9 cellular contexts compared by ENCODE assay signal in genomic region chr6:142478117-142478516, GRCh38.
DNase-seq lines count a peak whose midpoint lies in the region; ATAC-seq and TF ChIP-seq lines count a peak whose summit lies in the region.
"Had no signal": no experiment of that assay in that cellular context is flagged by ENCODE, and none has a peak within 500 bp of the region (broad histone marks: within the 10 kb centered on the region; RNA-seq: fewer than 3 reads in every experiment).

No MANE protein-coding gene starts in this region.

- intact Hi-C loops in transverse colon (cut with DNase I; ENCODE audit: low total_unique reads): no loop called here
- intact Hi-C loops in Right ventricle myocardium inferior (cut with DNase I): loop anchor here (5.0 to 10.0 kb wide), 2 partner anchors 547 to 949 kb away; no protein-coding TSS in a partner anchor

- no peaks in the 10 kb centered on the region for H3K36me3 ChIP-seq in transverse colon
- H3K36me3 ChIP-seq: pancreas had no signal

- no peak overlapping the region for H3K4me3 ChIP-seq in epithelial cell of proximal tubule (ENCODE audit: low read depth, low read length)
- no peak overlapping the region for H3K4me3 ChIP-seq in transverse colon
- H3K4me3 ChIP-seq: pancreas had no signal

- H3K9me3 ChIP-seq in transverse colon: no peaks in the 10 kb centered on the region
- H3K9me3 ChIP-seq: pancreas had no signal

- H3K27me3 ChIP-seq in transverse colon: no peaks in the 10 kb centered on the region
- H3K27me3 ChIP-seq: pancreas had no signal

- TF ChIP-seq CTCF in epithelial cell of proximal tubule (conservative IDR thresholded peaks at IDR 0.05; ENCODE audit: low read depth, low read length): peak; percentile 11
- TF ChIP-seq CTCF in transverse colon (IDR thresholded peaks at IDR 0.05): no peak

- in situ Hi-C loops in transverse colon (cut with MboI; ENCODE audit: low pct_ligation_motif_present in 1 of 4, low pct_unique_long_range_greater_than_20kb in 1 of 4, low sequenced_read_pairs in 3 of 4): no loop called here

- no peak for TF ChIP-seq EP300 in transverse colon (IDR thresholded peaks at IDR 0.05; ENCODE audit: low read depth)

- TF ChIP-seq POLR2A in transverse colon (IDR thresholded peaks at IDR 0.05): no peak

- WGBS in transverse colon (ENCODE audit: low coverage in 1 of 2), 2 donors: 88% methylated on average over 1 to 2 of the region's 2 CpGs

- H3K27ac ChIP-seq in transverse colon: no peak overlapping the region
- H3K27ac ChIP-seq: pancreas had no signal

- ATAC-seq in GM21737 (IDR thresholded peaks at IDR 0.05; ENCODE audit: unreplicated experiment) (peak; percentile 56), Right ventricle myocardium inferior (no peak)
- ATAC-seq: pancreas had no signal

- DNase-seq in AG08395 (ENCODE audit: low spot score): peak; percentile 45
- DNase-seq in NCI-H524 treated with DMSO at 0.1 percent for 48 hours (lab: John Stamatoyannopoulos, UW): peak; percentile 10
- no peak for DNase-seq in epithelial cell of proximal tubule (ENCODE audit: low read depth)
- DNase-seq in transverse colon: no peak
- no peak for DNase-seq in inferior parietal cortex (ENCODE audit: extremely low spot score)
- DNase-seq in OCI-M2 (lab: John Stamatoyannopoulos, UW; ENCODE audit: unreplicated experiment): no peak
- no peak for DNase-seq in Right ventricle myocardium inferior (ENCODE audit: missing footprints)
- DNase-seq: pancreas had no signal

- no peaks in the 10 kb centered on the region for H3K4me1 ChIP-seq in transverse colon
- H3K4me1 ChIP-seq: pancreas had no signal

Comparison
In these comparisons a context has a peak if more than half of its experiments do, and no peak if none do; other contexts are left out.
1. DNase-seq: peak in AG08395 (single experiment) and NCI-H524 treated with DMSO at 0.1 percent for 48 hours (single experiment); none in epithelial cell of proximal tubule (single experiment), transverse colon (single experiment), inferior parietal cortex (single experiment), OCI-M2 (single experiment) and Right ventricle myocardium inferior (single experiment).